ENCODE assay signal across 25 cellular contexts in the genomic region with DNA sequence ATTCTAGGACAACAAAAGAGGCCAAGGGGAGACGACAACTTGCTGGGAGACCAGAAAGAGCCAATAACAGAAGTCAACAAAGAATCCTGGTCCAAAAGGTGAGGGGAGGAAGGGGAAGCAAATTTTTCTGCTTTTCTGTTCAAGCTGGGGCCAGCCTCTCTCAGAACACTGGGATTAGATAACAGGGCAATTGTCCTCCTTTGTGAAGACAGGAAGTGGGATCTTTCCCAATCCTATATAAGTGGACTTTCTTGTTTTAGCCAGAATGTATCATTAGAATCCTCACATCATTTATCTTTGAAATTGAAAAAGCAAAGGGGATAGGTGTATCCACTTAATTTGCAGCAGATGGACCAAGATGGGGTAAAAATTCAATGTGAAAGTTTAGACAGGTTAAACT.
DNase-seq lines count a peak whose midpoint lies in the region; ATAC-seq, FAIRE-seq and TF ChIP-seq lines count a peak whose summit lies in the region.
"Had no signal": no experiment of that assay in that cellular context is flagged by ENCODE, and none has a peak within 500 bp of the region (broad histone marks: within the 10 kb centered on the region; RNA-seq: fewer than 3 reads in every experiment).

No MANE protein-coding gene starts in this region.

- peak overlapping the region; percentile 62 for H3K4me2 ChIP-seq in keratinocyte (ENCODE audit: control insufficient read depth, extremely low read depth, insufficient read depth, low read depth, low read length)

- dilution Hi-C loops in keratinocyte (cut with MboI; ENCODE audit: extremely low pct_ligation_motif_present, low sequenced_read_pairs): no loop called here

- no peaks in the 10 kb centered on the region for H3K79me2 ChIP-seq in keratinocyte (ENCODE audit: control insufficient read depth, insufficient read depth, low read length)

- H3K4me1 ChIP-seq in RWPE2 (ENCODE audit: insufficient read depth, poor library complexity, severe bottlenecking) (peaks cover 21% of the 10 kb centered on the region), keratinocyte (ENCODE audit: control insufficient read depth, extremely low read depth, insufficient read depth, low read length) (peaks cover 30% of the 10 kb centered on the region)
- H3K4me1 ChIP-seq: BE2C, Peyer's patch had no signal

- DNase-seq in AG10803 (ENCODE audit: low read depth): peak; percentile 19
- peak; percentile 27 for DNase-seq in HCEC 1CT
- DNase-seq in RWPE2 (ENCODE audit: low spot score): no peak
- DNase-seq in keratinocyte (ENCODE audit: low read depth, low spot score): no peak
- DNase-seq in NCI-H187 treated with DMSO at 0.1 percent for 48 hours (lab: John Stamatoyannopoulos, UW): no peak
- DNase-seq in NCI-H2171 (lab: John Stamatoyannopoulos, UW): no peak
- DNase-seq: activated CD4-positive, alpha-beta T cell treated with anti-CD3 and anti-CD28 coated beads, Interleukin-2, amount 50 U/mL, for 48 hours; activated CD8-positive, alpha-beta memory T cell treated with anti-CD3 and anti-CD28 coated beads, Interleukin-2, amount 50 U/mL, for 48 hours; activated naive CD4-positive, alpha-beta T cell treated with anti-CD3 and anti-CD28 coated beads, Interleukin-2, amount 10 ng/mL, durations not matched to agents 7 days and 5 days; BE2C; brain microvascular endothelial cell; DMS79; left ventricle myocardium superior; midbrain; naive thymus-derived CD4-positive, alpha-beta T cell; NCI-H1105; NCI-H2081; NCI-H446 treated with DMSO at 0.1 percent for 48 hours; Peyer's patch; T-helper 1 cell had no signal

- H3K9ac ChIP-seq in keratinocyte (ENCODE audit: control insufficient read depth, extremely low read depth, insufficient read depth, low read length): no peak overlapping the region

- H3K27ac ChIP-seq in RWPE2 (ENCODE audit: poor library complexity, severe bottlenecking): peak overlapping the region; percentile 45
- peak overlapping the region; percentile 25 for H3K27ac ChIP-seq in keratinocyte (ENCODE audit: control insufficient read depth, insufficient read depth, low read length)
- H3K27ac ChIP-seq: brain microvascular endothelial cell, Peyer's patch, thoracic aorta had no signal

- H4K20me1 ChIP-seq in keratinocyte (ENCODE audit: control insufficient read depth, extremely low read depth, insufficient read depth, low read length): no peaks in the 10 kb centered on the region

- FAIRE-seq in keratinocyte (lab: Jason Lieb, UNC): peak; percentile 75
- FAIRE-seq: endothelial cell of umbilical vein, islet of Langerhans had no signal

- H2AFZ ChIP-seq in keratinocyte (ENCODE audit: control insufficient read depth, low read length): peak overlapping the region; percentile 81

- no peak overlapping the region for H3K4me3 ChIP-seq in AG10803 (ENCODE audit: low read length)
- no peak overlapping the region for H3K4me3 ChIP-seq in RWPE2 (ENCODE audit: severe bottlenecking)
- peak overlapping the region in 1 of 3 experiments; percentile 18 for H3K4me3 ChIP-seq in keratinocyte (ENCODE audit: control insufficient read depth in 2 of 3, extremely low read depth in 1 of 3, insufficient read depth in 2 of 3, low read depth in 1 of 3, low read length in 3 of 3)
- H3K4me3 ChIP-seq: Peyer's patch, thoracic aorta had no signal

- H3K9me3 ChIP-seq in RWPE2 (ENCODE audit: severe bottlenecking) (no peaks in the 10 kb centered on the region), keratinocyte (ENCODE audit: control insufficient read depth, low read depth, low read length) (no peaks in the 10 kb centered on the region)
- H3K9me3 ChIP-seq: BE2C, Peyer's patch had no signal

- H3K36me3 ChIP-seq in RWPE2 (ENCODE audit: low read depth) (no peaks in the 10 kb centered on the region), keratinocyte (ENCODE audit: control insufficient read depth in 2 of 2, extremely low read depth in 1 of 2, insufficient read depth in 2 of 2, low read length in 2 of 2) (no peaks in the 10 kb centered on the region)
- H3K36me3 ChIP-seq: BE2C, brain microvascular endothelial cell, Peyer's patch, thoracic aorta had no signal

- H3K27me3 ChIP-seq in RWPE2 (ENCODE audit: insufficient read depth, poor library complexity, severe bottlenecking): no peaks in the 10 kb centered on the region
- H3K27me3 ChIP-seq in keratinocyte (ENCODE audit: control insufficient read depth, extremely low read depth, insufficient read depth, low read length): no peaks in the 10 kb centered on the region
- H3K27me3 ChIP-seq: BE2C, brain microvascular endothelial cell, Peyer's patch had no signal

- ATAC-seq in RWPE2 (ENCODE audit: low read depth): peak; percentile 74
- ATAC-seq in HG02571 (IDR thresholded peaks at IDR 0.05; ENCODE audit: unreplicated experiment): no peak
- no peak for ATAC-seq in GM18870 (IDR thresholded peaks at IDR 0.05; ENCODE audit: unreplicated experiment)
- ATAC-seq: left ventricle myocardium superior; naive thymus-derived CD4-positive, alpha-beta T cell had no signal

- peaks cover 3% of the 10 kb centered on the region for H3K9me1 ChIP-seq in keratinocyte (ENCODE audit: control insufficient read depth, extremely low read depth, insufficient read depth, low read length)

- no peak for TF ChIP-seq CTCF in AG10803 (conservative IDR thresholded peaks at IDR 0.05; ENCODE audit: low read length)
- no peak for TF ChIP-seq CTCF in RWPE2 (IDR thresholded peaks at IDR 0.05; ENCODE audit: poor library complexity, severe bottlenecking)
- no peak for TF ChIP-seq CTCF in keratinocyte (optimal IDR thresholded peaks at IDR 0.05 in 1 of 3, IDR thresholded peaks at IDR 0.05 in 1 of 3, conservative IDR thresholded peaks at IDR 0.05 in 1 of 3; ENCODE audit: extremely low read depth in 1 of 3, insufficient read depth in 2 of 3, low read length in 3 of 3)

Comparison
In these comparisons a context has a peak if more than half of its experiments do, and no peak if none do; other contexts are left out.
1. DNase-seq: peak in AG10803 (single experiment) and HCEC 1CT (single experiment); none in RWPE2 (single experiment), keratinocyte (single experiment), NCI-H187 treated with DMSO at 0.1 percent for 48 hours (single experiment) and NCI-H2171 (single experiment).